Comparison of ENCODE assay signal across 8 cellular contexts in the genomic region with DNA sequence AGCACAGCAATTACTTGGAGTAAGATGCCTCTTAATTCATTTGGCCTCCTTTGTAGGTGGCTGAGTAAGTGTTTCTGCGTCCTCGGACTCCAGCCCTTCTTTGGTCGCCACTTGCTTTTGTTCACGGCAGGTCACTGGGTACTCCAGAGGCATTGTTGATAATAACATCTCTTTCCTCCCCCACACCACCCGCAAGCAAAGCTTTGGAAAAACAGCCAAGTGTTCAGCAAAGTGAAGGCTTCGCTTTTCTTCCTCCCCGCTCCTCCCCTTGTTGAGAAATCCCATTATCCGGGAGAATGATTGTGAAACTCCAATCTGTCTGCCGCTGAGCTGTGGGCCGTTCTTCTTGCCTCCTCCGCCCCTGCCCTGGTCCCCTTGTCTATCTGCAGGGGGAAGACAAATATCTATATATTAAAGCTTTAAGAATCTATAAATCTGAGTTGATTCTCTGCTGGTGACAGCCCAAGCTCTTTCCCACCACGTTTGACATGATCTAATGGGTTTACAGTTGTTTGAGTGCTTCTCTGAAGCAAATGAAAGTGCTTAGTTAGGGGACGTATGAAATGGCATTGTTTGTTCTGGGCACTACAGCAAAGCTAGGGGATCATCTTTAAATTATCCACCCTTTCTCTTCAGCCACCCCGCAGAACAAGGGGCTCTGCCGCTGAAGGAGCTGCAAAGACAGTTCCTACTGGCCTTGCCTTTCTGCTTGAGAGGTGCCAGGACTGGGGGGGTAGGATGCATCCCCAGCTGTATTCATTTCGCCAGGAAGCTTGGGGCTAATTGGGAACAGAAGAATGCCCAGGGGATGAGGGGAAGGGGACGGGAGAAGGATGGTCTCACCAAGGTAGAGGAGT.
DNase-seq lines count a peak whose midpoint lies in the region; ATAC-seq and TF ChIP-seq lines count a peak whose summit lies in the region.

No MANE protein-coding gene starts in this region.

- TF ChIP-seq EP300 in tibial nerve (IDR thresholded peaks at IDR 0.05) = peak in 1 of 2 donors; percentile 81

- H3K4me3 ChIP-seq in adrenal gland (peak overlapping the region in 1 of 4 donors; percentile 0), tibial nerve (peak overlapping the region; percentile 2 to 34 (median 11))

- TF ChIP-seq CTCF in adrenal gland (IDR thresholded peaks at IDR 0.05) (no peak), tibial nerve (IDR thresholded peaks at IDR 0.05) (no peak)

- intact Hi-C loops in adrenal gland (cut with DNase I) = no loop called here

- H3K9me3 Mint-ChIP-seq in activated naive CD4-positive, alpha-beta T cell treated with anti-CD3 and anti-CD28 coated beads, Interleukin-2, amount 50 U/mL, for 72 hours = no peaks in the 10 kb centered on the region

- ATAC-seq in activated naive CD4-positive, alpha-beta T cell treated with anti-CD3 and anti-CD28 coated beads, Interleukin-2, amount 50 U/mL, for 72 hours = no peak
- ATAC-seq in GM19328 (IDR thresholded peaks at IDR 0.05; ENCODE audit: unreplicated experiment) = no peak
- no peak for ATAC-seq in GM19351 (IDR thresholded peaks at IDR 0.05; ENCODE audit: unreplicated experiment)

- no peaks in the 10 kb centered on the region for H3K9me3 ChIP-seq in adrenal gland (replicated peaks in 1 of 3)
- no peaks in the 10 kb centered on the region for H3K9me3 ChIP-seq in tibial nerve

- WGBS in adrenal gland, 4 donors = 25 to 31% (median 28%) methylated on average over 17 of the region's 17 CpGs
- 22 to 42% methylated on average over 17 of the region's 17 CpGs for WGBS in tibial nerve, 2 donors

- H3K36me3 ChIP-seq in adrenal gland (replicated peaks in 1 of 2) (no peaks in the 10 kb centered on the region), tibial nerve (no peaks in the 10 kb centered on the region)

- DNase-seq in activated naive CD4-positive, alpha-beta T cell treated with anti-CD3 and anti-CD28 coated beads, Interleukin-2, amount 50 U/mL, for 72 hours (ENCODE audit: low spot score in 2 of 2) = no peak
- DNase-seq in activated naive CD4-positive, alpha-beta T cell treated with Interleukin-2 at 50 U/mL for 16 hours = no peak
- DNase-seq in adrenal gland = peak; percentile 61 to 87 (median 81)
- DNase-seq in left kidney (ENCODE audit: low read depth, low spot score) = peak; percentile 77
- DNase-seq in tibial nerve (ENCODE audit: low spot score in 2 of 2) = peak; percentile 25 to 55
- no peak for DNase-seq in activated naive CD4-positive, alpha-beta T cell treated with anti-CD3 and anti-CD28 coated beads, Interleukin-2, amount 50 U/mL, for 16 hours

- H3K36me3 Mint-ChIP-seq in activated naive CD4-positive, alpha-beta T cell treated with anti-CD3 and anti-CD28 coated beads, Interleukin-2, amount 50 U/mL, for 72 hours = no peaks in the 10 kb centered on the region

- peak overlapping the region; percentile 68 to 81 for H3K27ac Mint-ChIP-seq in activated naive CD4-positive, alpha-beta T cell treated with anti-CD3 and anti-CD28 coated beads, Interleukin-2, amount 50 U/mL, for 72 hours

- no peaks in the 10 kb centered on the region for H3K27me3 ChIP-seq in adrenal gland
- H3K27me3 ChIP-seq in tibial nerve = no peaks in the 10 kb centered on the region

- H3K27ac ChIP-seq in adrenal gland = peak overlapping the region; percentile 40 to 83 (median 71)
- H3K27ac ChIP-seq in tibial nerve = peak overlapping the region; percentile 58 to 86 (median 70)

- TF ChIP-seq POLR2A in adrenal gland (IDR thresholded peaks at IDR 0.05) (peak in 1 of 2 donors; percentile 44), tibial nerve (IDR thresholded peaks at IDR 0.05) (no peak)

- H3K4me1 ChIP-seq in adrenal gland (replicated peaks in 1 of 2) (peaks cover 15 to 42% of the 10 kb centered on the region in 2 donors), tibial nerve (peaks cover 0 to 32% (median 6%) of the 10 kb centered on the region in 4 donors)

Comparison
In these comparisons a context has a peak if more than half of its experiments do, and no peak if none do; other contexts are left out.
1. DNase-seq: peak in adrenal gland (7 of 7), left kidney (single experiment) and tibial nerve (2 of 2); none in activated naive CD4-positive, alpha-beta T cell treated with anti-CD3 and anti-CD28 coated beads, Interleukin-2, amount 50 U/mL, for 72 hours (0 of 2), activated naive CD4-positive, alpha-beta T cell treated with Interleukin-2 at 50 U/mL for 16 hours (single experiment) and activated naive CD4-positive, alpha-beta T cell treated with anti-CD3 and anti-CD28 coated beads, Interleukin-2, amount 50 U/mL, for 16 hours (single experiment).